6 cellular contexts compared by ENCODE assay signal in genomic region chr14:103521438-103521961, GRCh38. TPM values are rescaled to one million over a fixed set of nuclear protein-coding genes. Genes with fewer than 3 reads are reported as not detected.
A peak's percentile ranks its signal among the peaks of the same experiment; 100 is the strongest.
DNase-seq lines count a peak whose midpoint lies in the region; ATAC-seq, FAIRE-seq and TF ChIP-seq lines count a peak whose summit lies in the region.

No MANE protein-coding gene starts in this region.

- H3K9me3 Mint-ChIP-seq in CD14-positive monocyte: peaks cover 0 to 16% (median 6%) of the 10 kb centered on the region in 7 donors

- no peaks in the 10 kb centered on the region for H3K9me3 ChIP-seq in NT2/D1 (ENCODE audit: insufficient read depth, low read length)

- H3K4me1 ChIP-seq in NT2/D1 (ENCODE audit: insufficient read depth, insufficient read length): peaks cover 17% of the 10 kb centered on the region

- no peak for TF ChIP-seq POLR2A in GM12892 (IDR thresholded peaks at IDR 0.05; ENCODE audit: low read depth, low read length)

- H3K4me3 ChIP-seq in NT2/D1 (ENCODE audit: insufficient read length, low read depth): peak overlapping the region; percentile 78

- H3K4me3 Mint-ChIP-seq in CD14-positive monocyte: peak overlapping the region; percentile 75 to 81

- H3K4me1 Mint-ChIP-seq in CD14-positive monocyte: peaks cover 24% of the 10 kb centered on the region

- no peak for TF ChIP-seq CTCF in CD14-positive monocyte (IDR thresholded peaks at IDR 0.05)

- H3K36me3 ChIP-seq in NT2/D1 (ENCODE audit: insufficient read depth, insufficient read length, low read length): peaks cover 13% of the 10 kb centered on the region

- no peak overlapping the region for H3K27ac Mint-ChIP-seq in CD14-positive monocyte

- peak overlapping the region; percentile 90 for H3K9ac ChIP-seq in NT2/D1 (ENCODE audit: insufficient read length, low read depth)

- H3K27me3 ChIP-seq in NT2/D1 (ENCODE audit: insufficient read depth, insufficient read length): peaks cover 17% of the 10 kb centered on the region

- intact Hi-C loops in CD14-positive monocyte (cut with micrococcal nuclease): loop anchor here in 1 of 2 donors (5.0 to 10.0 kb wide), 2 partner anchors 41 to 187 kb away; partner anchors contain the start of genes BAG5, COA8 and EIF5

- FAIRE-seq in GM12892 (lab: Jason Lieb, UNC): no peak

- ATAC-seq in GM21576 (IDR thresholded peaks at IDR 0.05; ENCODE audit: unreplicated experiment): no peak

- DNase-seq in CD14-positive monocyte (ENCODE audit: low spot score) (no peak), NT2/D1 (ENCODE audit: low read depth, low spot score) (no peak), iPS-NIHi11 (ENCODE audit: low spot score) (peak; percentile 52), NOMO-1 treated with DMSO at 0.1 percent for 48 hours (lab: John Stamatoyannopoulos, UW; ENCODE audit: unreplicated experiment) (no peak), GM12892 (ENCODE audit: insufficient read length) (no peak)

- H3K36me3 Mint-ChIP-seq in CD14-positive monocyte: peaks cover 0 to 9% of the 10 kb centered on the region in 2 donors

- H3K27me3 Mint-ChIP-seq in CD14-positive monocyte (ENCODE audit: low read depth in 3 of 3): peaks cover 41 to 54% (median 45%) of the 10 kb centered on the region in 3 donors

RNA-seq across cellular contexts. Expression of gene CKB, which starts 1.1 kb away (rescaled TPM):
- 1 to 10 TPM in 1 of 2 donors, under 1 TPM in 1; 0.76 to 2.7 TPM for polyA plus RNA-seq in CD14-positive monocyte
- 15.3 TPM for polyA plus RNA-seq in GM12892 (2012; ENCODE audit: missing spikeins)

RNA-seq across cellular contexts. Expression of gene TRMT61A, which starts 7.5 kb away (rescaled TPM):
- polyA plus RNA-seq in CD14-positive monocyte: 1 to 10 TPM; 2.7 to 3.4 TPM
- 2.5 TPM for polyA plus RNA-seq in GM12892 (2012; ENCODE audit: missing spikeins)

RNA-seq across cellular contexts. Expression of gene BAG5, which starts 41.0 kb away (rescaled TPM):
- 10 to 100 TPM; 30.1 to 33.1 TPM for polyA plus RNA-seq in CD14-positive monocyte
- 12.4 TPM for polyA plus RNA-seq in GM12892 (2012; ENCODE audit: missing spikeins)

RNA-seq across cellular contexts. Expression of gene COA8, which starts 41.3 kb away (rescaled TPM):
- polyA plus RNA-seq in CD14-positive monocyte: 10 to 100 TPM; 52.3 to 58.1 TPM
- 30.8 TPM for polyA plus RNA-seq in GM12892 (2012; ENCODE audit: missing spikeins)
